In genomic region chr5:120499876-120500275, GRCh38 we compare ENCODE assay signal across 1 cellular context.
TF ChIP-seq lines count a peak whose summit lies in the region.

No MANE protein-coding gene starts in this region.

TF ChIP-seq in K562, 482 proteins besides CTCF, POLR2A, EP300 and RAD21 (continued from another document):
- TF ChIP-seq, protein P1, sequence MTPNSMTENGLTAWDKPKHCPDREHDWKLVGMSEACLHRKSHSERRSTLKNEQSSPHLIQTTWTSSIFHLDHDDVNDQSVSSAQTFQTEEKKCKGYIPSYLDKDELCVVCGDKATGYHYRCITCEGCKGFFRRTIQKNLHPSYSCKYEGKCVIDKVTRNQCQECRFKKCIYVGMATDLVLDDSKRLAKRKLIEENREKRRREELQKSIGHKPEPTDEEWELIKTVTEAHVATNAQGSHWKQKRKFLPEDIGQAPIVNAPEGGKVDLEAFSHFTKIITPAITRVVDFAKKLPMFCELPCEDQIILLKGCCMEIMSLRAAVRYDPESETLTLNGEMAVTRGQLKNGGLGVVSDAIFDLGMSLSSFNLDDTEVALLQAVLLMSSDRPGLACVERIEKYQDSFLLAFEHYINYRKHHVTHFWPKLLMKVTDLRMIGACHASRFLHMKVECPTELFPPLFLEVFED (CRISPR knock-in tag; conservative IDR thresholded peaks at IDR 0.05) = no peak
- no peak for TF ChIP-seq MLLT1 (IDR thresholded peaks at IDR 0.05)
